Comparison of ENCODE assay signal across 2 cellular contexts in the genomic region with DNA sequence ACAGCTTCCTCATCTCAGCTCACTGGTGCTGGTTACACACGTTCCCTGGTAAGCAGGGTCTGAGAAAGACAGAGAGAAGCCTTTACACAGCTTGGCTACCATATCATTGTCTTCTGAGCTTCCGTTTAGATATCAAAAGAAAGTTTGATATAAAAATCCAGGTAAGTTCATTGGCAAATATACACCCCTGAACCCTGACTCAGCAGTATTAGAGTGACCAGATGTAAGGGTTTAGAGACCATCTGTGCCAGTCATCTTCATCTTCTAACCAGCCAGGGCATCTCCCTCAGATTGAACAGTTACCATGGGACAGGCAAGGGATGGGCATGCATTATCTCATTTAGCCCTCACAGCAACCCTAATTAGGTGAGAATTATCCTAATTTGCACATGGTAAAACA.
A peak's percentile ranks its signal among the peaks of the same experiment; 100 is the strongest.
TF ChIP-seq lines count a peak whose summit lies in the region.

No MANE protein-coding gene starts in this region.

TF ChIP-seq in HepG2, 621 proteins besides CTCF, POLR2A, EP300 and RAD21 (continued from another document):
- TF ChIP-seq, protein P1, sequence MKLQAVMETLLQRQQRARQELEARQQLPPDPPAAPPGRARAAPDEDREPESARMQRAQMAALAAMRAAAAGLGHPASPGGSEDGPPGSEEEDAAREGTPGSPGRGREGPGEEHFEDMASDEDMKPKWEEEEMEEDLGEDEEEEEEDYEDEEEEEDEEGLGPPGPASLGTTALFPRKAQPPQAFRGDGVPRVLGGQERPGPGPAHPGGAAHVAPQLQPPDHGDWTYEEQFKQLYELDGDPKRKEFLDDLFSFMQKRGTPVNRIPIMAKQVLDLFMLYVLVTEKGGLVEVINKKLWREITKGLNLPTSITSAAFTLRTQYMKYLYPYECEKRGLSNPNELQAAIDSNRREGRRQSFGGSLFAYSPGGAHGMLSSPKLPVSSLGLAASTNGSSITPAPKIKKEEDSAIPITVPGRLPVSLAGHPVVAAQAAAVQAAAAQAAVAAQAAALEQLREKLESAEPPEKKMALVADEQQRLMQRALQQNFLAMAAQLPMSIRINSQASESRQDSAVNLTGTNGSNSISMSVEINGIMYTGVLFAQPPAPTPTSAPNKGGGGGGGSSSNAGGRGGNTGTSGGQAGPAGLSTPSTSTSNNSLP (IDR thresholded peaks at IDR 0.05; ENCODE audit: low read depth, low read length), result no peak
- TF ChIP-seq MAFK (conservative IDR thresholded peaks at IDR 0.05 in 1 of 2, IDR thresholded peaks at IDR 0.05 in 1 of 2; ENCODE audit: low read length in 2 of 2), result peak; percentile 77 to 91; a peak in 3 of 4 replicates
- TF ChIP-seq RBM22 (optimal IDR thresholded peaks at IDR 0.05; ENCODE audit: low read length), result no peak
- TF ChIP-seq, protein P2, sequence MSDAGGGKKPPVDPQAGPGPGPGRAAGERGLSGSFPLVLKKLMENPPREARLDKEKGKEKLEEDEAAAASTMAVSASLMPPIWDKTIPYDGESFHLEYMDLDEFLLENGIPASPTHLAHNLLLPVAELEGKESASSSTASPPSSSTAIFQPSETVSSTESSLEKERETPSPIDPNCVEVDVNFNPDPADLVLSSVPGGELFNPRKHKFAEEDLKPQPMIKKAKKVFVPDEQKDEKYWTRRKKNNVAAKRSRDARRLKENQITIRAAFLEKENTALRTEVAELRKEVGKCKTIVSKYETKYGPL (CRISPR knock-in tag; IDR thresholded peaks at IDR 0.05), result no peak
- TF ChIP-seq MAFF (IDR thresholded peaks at IDR 0.05; ENCODE audit: low read depth, low read length), result peak; percentile 87
- TF ChIP-seq NFYC (CRISPR knock-in tag; IDR thresholded peaks at IDR 0.05), result no peak
- no peak for TF ChIP-seq RNF2 (conservative IDR thresholded peaks at IDR 0.05; ENCODE audit: low read depth)

TF ChIP-seq in IMR-90, 13 proteins besides CTCF, POLR2A, EP300 and RAD21:
- TF ChIP-seq MAFK (IDR thresholded peaks at IDR 0.05; ENCODE audit: low read depth, low read length), result peak; percentile 82
- TF ChIP-seq, protein P3, sequence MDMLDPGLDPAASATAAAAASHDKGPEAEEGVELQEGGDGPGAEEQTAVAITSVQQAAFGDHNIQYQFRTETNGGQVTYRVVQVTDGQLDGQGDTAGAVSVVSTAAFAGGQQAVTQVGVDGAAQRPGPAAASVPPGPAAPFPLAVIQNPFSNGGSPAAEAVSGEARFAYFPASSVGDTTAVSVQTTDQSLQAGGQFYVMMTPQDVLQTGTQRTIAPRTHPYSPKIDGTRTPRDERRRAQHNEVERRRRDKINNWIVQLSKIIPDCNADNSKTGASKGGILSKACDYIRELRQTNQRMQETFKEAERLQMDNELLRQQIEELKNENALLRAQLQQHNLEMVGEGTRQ (IDR thresholded peaks at IDR 0.05; ENCODE audit: low read depth, low read length), result no peak
